In the genomic region with DNA sequence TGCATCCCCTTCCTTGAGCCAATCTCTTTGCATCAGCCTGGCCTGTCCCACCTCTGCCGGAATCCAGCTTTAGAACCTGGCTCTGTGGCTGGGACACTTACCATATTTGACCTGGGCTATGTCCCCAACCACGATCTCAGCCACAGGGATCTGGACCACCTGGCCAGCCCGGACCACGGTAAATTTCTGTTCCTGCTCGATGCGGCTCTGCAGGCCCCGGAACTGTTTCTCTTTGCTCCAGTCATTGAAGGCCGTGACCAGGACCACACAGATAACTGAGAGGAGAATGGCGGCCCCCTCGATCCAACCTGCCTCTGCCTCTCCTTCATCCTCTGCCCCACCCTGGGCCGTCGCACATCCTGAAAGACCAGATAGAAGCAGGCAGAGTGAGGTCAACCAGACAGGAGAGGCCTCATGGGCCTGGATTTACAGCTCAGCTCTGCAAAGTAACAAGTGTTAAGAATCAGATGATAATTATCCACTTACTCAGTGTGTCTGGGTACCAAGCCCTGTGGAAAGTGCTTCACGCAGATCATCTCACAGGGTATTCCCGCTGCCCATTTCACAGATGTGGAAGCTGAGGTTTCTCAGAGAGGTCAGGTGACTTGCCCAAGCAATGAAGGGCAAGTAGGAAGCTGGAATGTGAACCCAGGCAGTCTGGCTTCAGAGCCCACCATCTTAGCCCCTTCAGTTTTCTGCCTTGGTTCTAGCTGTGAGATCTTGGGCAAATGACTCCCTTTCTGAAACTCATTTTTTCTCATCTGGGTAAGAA, we compare ENCODE assay signal across 32 cellular contexts.
"Had no signal": no experiment of that assay in that cellular context is flagged by ENCODE, and none has a peak within 500 bp of the region (broad histone marks: within the 10 kb centered on the region; RNA-seq: fewer than 3 reads in every experiment).

No MANE protein-coding gene starts in this region.

- H2AFZ ChIP-seq: parathyroid adenoma had no signal

- DNase-seq: naive thymus-derived CD8-positive, alpha-beta T cell; nephron progenitor cell; nucleus accumbens; ovary; right cardiac atrium; stimulated activated CD4-positive, alpha-beta T cell treated with anti-CD3 and anti-CD28 coated beads, Interleukin-12 subunit alpha, Interleukin-12 subunit beta, amount 100 ng/mL, for 4 hours; stimulated activated CD4-positive, alpha-beta T cell treated with anti-CD3 and anti-CD28 coated beads, Interleukin-1b, Interleukin-23, amount 100 ng/mL, for 48 hours; stimulated activated CD4-positive, alpha-beta T cell treated with anti-CD3 and anti-CD28 coated beads, Interleukin-4, amount 100 ng/mL, for 1 hour; stimulated activated CD4-positive, alpha-beta T cell treated with anti-CD3 and anti-CD28 coated beads, Interleukin-4, amount 100 ng/mL, for 4 hours; stimulated activated CD8-positive, alpha-beta memory T cell treated with anti-CD3 and anti-CD28 coated beads, Interleukin-4, amount 100 ng/mL, for 48 hours; stimulated activated naive CD4-positive, alpha-beta T cell; stimulated activated naive CD8-positive, alpha-beta T cell treated with anti-CD3 and anti-CD28 coated beads, Interleukin-15, amount 100 ng/mL, for 72 hours; stimulated activated naive CD8-positive, alpha-beta T cell treated with anti-CD3 and anti-CD28 coated beads, Interleukin-15, Interleukin-2, amounts not matched to agents 100 U/mL and 50 U/mL, for 24 hours; substantia nigra; testis; tibial artery; transverse colon; upper lobe of right lung; uterus had no signal

- H3K36me3 Mint-ChIP-seq: naive thymus-derived CD8-positive, alpha-beta T cell; natural killer cell treated with Interleukin-12 subunit alpha and Interleukin-12 subunit beta and Interleukin-15 and Interleukin-18, amount 100 ng/mL, for 72 hours; stimulated activated memory B cell treated with anti-CD40 and anti-IgM and Interleukin-4, amounts not matched to agents 10 μg/mL and 1 μg/mL and 100 μg/mL, for 72 hours; type B pancreatic cell had no signal

- H3K9me3 Mint-ChIP-seq: naive thymus-derived CD8-positive, alpha-beta T cell; natural killer cell treated with Interleukin-12 subunit alpha and Interleukin-12 subunit beta and Interleukin-15 and Interleukin-18, amount 100 ng/mL, for 72 hours; nephron progenitor cell; neural crest cell; stimulated activated memory B cell treated with anti-CD40 and anti-IgM and Interleukin-4, amounts not matched to agents 10 μg/mL and 1 μg/mL and 100 μg/mL, for 72 hours; stimulated activated naive CD8-positive, alpha-beta T cell treated with anti-CD3 and anti-CD28 coated beads, Interleukin-15, amount 100 ng/mL, for 72 hours; type B pancreatic cell had no signal

- H3K27me3 ChIP-seq: neutrophil, ovary, spleen, suprapubic skin, testis, transverse colon, upper lobe of right lung, uterus had no signal

- H3K27ac ChIP-seq: neutrophil, ovary, parathyroid adenoma, psoas muscle, skin epidermis, spleen, suprapubic skin, testis, tibial artery, transverse colon, upper lobe of right lung, uterus had no signal

- H3K9me3 ChIP-seq: neutrophil, ovary, psoas muscle, spleen, suprapubic skin, testis, tibial artery, transverse colon, upper lobe of right lung, uterus had no signal

- H3K79me2 ChIP-seq: parathyroid adenoma had no signal

- H3K27ac Mint-ChIP-seq: natural killer cell treated with Interleukin-12 subunit alpha and Interleukin-12 subunit beta and Interleukin-15 and Interleukin-18, amount 100 ng/mL, for 72 hours; progenitor cell of endocrine pancreas; stimulated activated memory B cell treated with anti-CD40 and anti-IgM and Interleukin-4, amounts not matched to agents 10 μg/mL and 1 μg/mL and 100 μg/mL, for 72 hours; stimulated activated naive CD8-positive, alpha-beta T cell treated with anti-CD3 and anti-CD28 coated beads, Interleukin-15, amount 100 ng/mL, for 72 hours; type B pancreatic cell had no signal

- H3K9ac ChIP-seq: parathyroid adenoma had no signal

- H3K27me3 Mint-ChIP-seq: natural killer cell treated with Interleukin-12 subunit alpha and Interleukin-12 subunit beta and Interleukin-15 and Interleukin-18, amount 100 ng/mL, for 72 hours; stimulated activated memory B cell treated with anti-CD40 and anti-IgM and Interleukin-4, amounts not matched to agents 10 μg/mL and 1 μg/mL and 100 μg/mL, for 72 hours had no signal

- H3K4me1 ChIP-seq: parathyroid adenoma, testis, transverse colon, upper lobe of right lung, uterus had no signal

- H3K4me3 ChIP-seq: ovary, psoas muscle, skin epidermis, smooth muscle cell, spleen, suprapubic skin, testis, tibial artery, transverse colon, upper lobe of right lung, uterus had no signal

- H3K4me1 Mint-ChIP-seq: neural crest cell; stimulated activated naive CD8-positive, alpha-beta T cell treated with anti-CD3 and anti-CD28 coated beads, Interleukin-15, amount 100 ng/mL, for 72 hours had no signal

- H3K4me3 Mint-ChIP-seq: naive thymus-derived CD8-positive, alpha-beta T cell; natural killer cell treated with Interleukin-12 subunit alpha and Interleukin-12 subunit beta and Interleukin-15 and Interleukin-18, amount 100 ng/mL, for 72 hours; nephron progenitor cell; neural crest cell; stimulated activated memory B cell treated with anti-CD40 and anti-IgM and Interleukin-4, amounts not matched to agents 10 μg/mL and 1 μg/mL and 100 μg/mL, for 72 hours; stimulated activated naive CD8-positive, alpha-beta T cell treated with anti-CD3 and anti-CD28 coated beads, Interleukin-15, amount 100 ng/mL, for 72 hours; type B pancreatic cell had no signal

- H3K36me3 ChIP-seq: neutrophil, ovary, spleen, suprapubic skin, tibial artery, transverse colon, upper lobe of right lung, uterus had no signal

- ATAC-seq: naive thymus-derived CD8-positive, alpha-beta T cell; natural killer cell treated with Interleukin-12 subunit alpha and Interleukin-12 subunit beta and Interleukin-15 and Interleukin-18, amount 100 ng/mL, for 72 hours; psoas muscle; right cardiac atrium; sciatic nerve; stimulated activated memory B cell treated with anti-CD40 and anti-IgM and Interleukin-4, amounts not matched to agents 10 μg/mL and 1 μg/mL and 100 μg/mL, for 72 hours; stimulated activated naive CD8-positive, alpha-beta T cell treated with anti-CD3 and anti-CD28 coated beads, Interleukin-15, amount 100 ng/mL, for 72 hours; stimulated activated naive CD8-positive, alpha-beta T cell treated with anti-CD3 and anti-CD28 coated beads, Interleukin-15, Interleukin-2, amounts not matched to agents 100 U/mL and 50 U/mL, for 24 hours; upper lobe of right lung had no signal

- H3K4me2 ChIP-seq: smooth muscle cell had no signal
